ENCODE assay signal across 8 cellular contexts in the genomic region with DNA sequence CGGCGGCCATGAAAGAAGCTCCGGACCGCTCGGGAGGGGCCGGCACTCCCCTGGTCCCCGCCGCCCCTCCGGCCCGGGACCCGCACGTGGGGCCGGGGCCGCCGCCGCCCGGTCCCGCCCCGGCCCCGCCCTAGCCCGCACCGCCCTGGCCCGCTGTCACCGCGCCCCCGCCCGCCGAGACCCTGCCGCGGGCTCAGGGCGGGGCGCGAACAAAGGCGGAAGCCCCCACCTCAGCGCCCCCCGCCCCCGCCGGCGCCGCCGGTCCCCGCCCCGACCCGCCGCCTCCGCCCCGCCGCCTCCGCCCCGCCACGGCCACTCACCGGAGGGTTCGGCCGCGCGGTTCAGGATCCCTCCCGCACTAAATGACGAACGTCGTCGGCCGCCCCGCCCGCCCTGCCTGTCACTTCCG. TPM values are rescaled to one million over a fixed set of nuclear protein-coding genes. Genes with fewer than 3 reads are reported as not detected.
A peak's percentile ranks its signal among the peaks of the same experiment; 100 is the strongest.
DNase-seq lines count a peak whose midpoint lies in the region; ATAC-seq and TF ChIP-seq lines count a peak whose summit lies in the region.

A gene (minus strand): TSS at position 360 of the 409 bp plus-strand sequence. CDS start 1,407 bp downstream, outside the sequence.

- H3K9me3 ChIP-seq in ES-I3 (ENCODE audit: control insufficient read depth, insufficient read depth, low read length): no peaks in the 10 kb centered on the region
- no peaks in the 10 kb centered on the region for H3K9me3 ChIP-seq in HEK293 (ENCODE audit: control insufficient read depth, insufficient read depth, low read depth, low read length)

- H3K27ac Mint-ChIP-seq in nephron progenitor cell: peak within 1 kb of the TSS; percentile 84

- H3K4me1 ChIP-seq in ES-I3 (ENCODE audit: insufficient read depth, low read length) (peaks cover 29% of the 10 kb centered on the region; the same call in 1 of the 2 replicates), HEK293 (ENCODE audit: control insufficient read depth, insufficient read depth, low read length) (peaks cover 17% of the 10 kb centered on the region; the same call in 1 of the 2 replicates)

- peak within 1 kb of the TSS; percentile 85 for H3K4me3 ChIP-seq in HEK293 (ENCODE audit: low read depth, low read length)

- no peak for DNase-seq in RWPE1 (ENCODE audit: low spot score)
- DNase-seq in nephron progenitor cell: peak; percentile 33
- DNase-seq in OCI-M1 (lab: John Stamatoyannopoulos, UW): no peak
- DNase-seq in NOMO-1 treated with dmso at 0.1 percent for 144 hours (lab: John Stamatoyannopoulos, UW; ENCODE audit: unreplicated experiment): no peak
- DNase-seq in GM10248 (ENCODE audit: extremely low spot score): no peak

- peak; percentile 54 for ATAC-seq in esophagus mucosa

- H3K9ac ChIP-seq in ES-I3 (ENCODE audit: low read depth, low read length): peak within 1 kb of the TSS; percentile 92

- H3K4me3 Mint-ChIP-seq in nephron progenitor cell: peak within 1 kb of the TSS; percentile 85

- H3K9me3 Mint-ChIP-seq in nephron progenitor cell: no peaks in the 10 kb centered on the region

- CTCF ChIA-PET in HEK293 (lab: Yijun Ruan, JAX): interaction anchor here (0.6 to 2.6 kb wide), 4 partner anchors 9 to 46 kb away, joined by 3 to 15 read pairs (median 4); no protein-coding TSS in a partner anchor
- CTCF ChIA-PET in RWPE1 (lab: Yijun Ruan, JAX): no interaction called here
- CTCF ChIA-PET in GM10248 (lab: Yijun Ruan, JAX): interaction anchor here (1.8 to 2.2 kb wide), 3 partner anchors 10 to 19 kb away, joined by 5 to 10 read pairs (median 8); a partner anchor contains a TSS

- H3K27ac ChIP-seq in HEK293 (ENCODE audit: extremely low read depth, low read depth, low read length) (peak within 1 kb of the TSS; percentile 100), RWPE1 (peak within 1 kb of the TSS; percentile 97)

- POLR2A ChIA-PET in HEK293 (lab: Yijun Ruan, JAX) (interaction anchor here (1.3 to 2.7 kb wide), 4 partner anchors 10 to 187 kb away, joined by 3 to 17 read pairs (median 6); a partner anchor contains a TSS), RWPE1 (lab: Yijun Ruan, JAX; ENCODE audit: low non-redundant PET) (no interaction called here), GM10248 (lab: Yijun Ruan, JAX) (no interaction called here)

- no peak for TF ChIP-seq CTCF in HEK293 (tag by site-specific recombination; IDR thresholded peaks at IDR 0.05)
- no peak for TF ChIP-seq CTCF in RWPE1 (conservative IDR thresholded peaks at IDR 0.05; ENCODE audit: low read depth)
- no peak for TF ChIP-seq CTCF in nephron progenitor cell (IDR thresholded peaks at IDR 0.05)
- no peak for TF ChIP-seq CTCF in GM10248 (IDR thresholded peaks at IDR 0.05; ENCODE audit: control extremely low read depth, extremely low read depth, low read depth, missing control alignments)

- no peaks in the 10 kb centered on the region for H3K36me3 Mint-ChIP-seq in nephron progenitor cell (ENCODE audit: low read depth)

- no peaks in the 10 kb centered on the region for H3K27me3 Mint-ChIP-seq in nephron progenitor cell (ENCODE audit: low read depth, poor library complexity)

- H3K36me3 ChIP-seq in ES-I3 (ENCODE audit: insufficient read depth, low read length): peaks cover 2% of the 10 kb centered on the region; the same call in 1 of the 2 replicates
- peaks cover 0 to 42% of the 10 kb centered on the region in 2 experiments; a peak in 2 of 3 replicates for H3K36me3 ChIP-seq in HEK293 (ENCODE audit: control insufficient read depth in 2 of 2, insufficient read depth in 1 of 2, low read length in 2 of 2)

- peaks cover 58% of the 10 kb centered on the region for H3K4me1 Mint-ChIP-seq in nephron progenitor cell

TF ChIP-seq in HEK293, 187 proteins besides CTCF, POLR2A, EP300 and RAD21:
- TF ChIP-seq FEZF1 (tag by site-specific recombination; IDR thresholded peaks at IDR 0.05): 0 out of 2 replicates have a peak, but pooled peaks have one; percentile 58
- TF ChIP-seq ZNF146 (tag by site-specific recombination; IDR thresholded peaks at IDR 0.05): no peak
TF ChIP-seq in HEK293: peak in this region for 1.

RNA-seq across cellular contexts. Expression of the gene that starts here (rescaled TPM):
- total RNA-seq in esophagus mucosa: 300 TPM
